3 cellular contexts compared by ENCODE assay signal in the genomic region with DNA sequence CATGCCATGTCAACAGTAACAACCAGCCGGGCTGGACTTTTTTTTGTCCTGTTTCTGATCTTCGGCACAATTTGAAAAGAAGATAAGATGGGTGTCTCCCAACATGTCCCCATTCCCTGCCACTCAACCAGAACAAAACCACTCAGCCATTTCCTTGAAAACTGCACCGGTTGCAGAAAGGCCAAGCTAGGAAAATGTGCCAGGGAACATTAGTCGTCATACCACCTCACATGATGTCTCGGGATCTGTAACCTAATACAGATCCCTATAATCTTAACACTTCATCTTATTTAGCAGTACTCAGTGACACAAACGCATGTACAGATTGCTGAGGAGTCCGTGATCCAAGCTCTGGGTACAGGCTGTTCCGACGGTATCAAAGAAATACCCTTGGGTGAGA.
TF ChIP-seq lines count a peak whose summit lies in the region.

No MANE protein-coding gene starts in this region.

TF ChIP-seq in A549, 52 proteins besides CTCF, POLR2A, EP300 and RAD21:
- TF ChIP-seq, protein P1, sequence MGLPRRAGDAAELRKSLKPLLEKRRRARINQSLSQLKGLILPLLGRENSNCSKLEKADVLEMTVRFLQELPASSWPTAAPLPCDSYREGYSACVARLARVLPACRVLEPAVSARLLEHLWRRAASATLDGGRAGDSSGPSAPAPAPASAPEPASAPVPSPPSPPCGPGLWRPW (IDR thresholded peaks at IDR 0.05), result no peak
- TF ChIP-seq NFE2L2 (conservative IDR thresholded peaks at IDR 0.05; ENCODE audit: low read length) (no peak), MAFK (IDR thresholded peaks at IDR 0.05; ENCODE audit: partially characterized antibody) (peak; percentile 19), HOXB13 (CRISPR knock-in tag; IDR thresholded peaks at IDR 0.05; ENCODE audit: low read depth) (no peak)

TF ChIP-seq in IMR-90, 13 proteins besides CTCF, POLR2A, EP300 and RAD21:
- TF ChIP-seq, protein P2, sequence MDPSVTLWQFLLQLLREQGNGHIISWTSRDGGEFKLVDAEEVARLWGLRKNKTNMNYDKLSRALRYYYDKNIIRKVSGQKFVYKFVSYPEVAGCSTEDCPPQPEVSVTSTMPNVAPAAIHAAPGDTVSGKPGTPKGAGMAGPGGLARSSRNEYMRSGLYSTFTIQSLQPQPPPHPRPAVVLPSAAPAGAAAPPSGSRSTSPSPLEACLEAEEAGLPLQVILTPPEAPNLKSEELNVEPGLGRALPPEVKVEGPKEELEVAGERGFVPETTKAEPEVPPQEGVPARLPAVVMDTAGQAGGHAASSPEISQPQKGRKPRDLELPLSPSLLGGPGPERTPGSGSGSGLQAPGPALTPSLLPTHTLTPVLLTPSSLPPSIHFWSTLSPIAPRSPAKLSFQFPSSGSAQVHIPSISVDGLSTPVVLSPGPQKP (IDR thresholded peaks at IDR 0.05; ENCODE audit: borderline replicate concordance, low read depth, low read length), result no peak
- 0 out of 2 replicates have a peak, but pooled peaks have one; percentile 33 for TF ChIP-seq MAFK (IDR thresholded peaks at IDR 0.05; ENCODE audit: low read depth, low read length)
- TF ChIP-seq SMC3 (IDR thresholded peaks at IDR 0.05; ENCODE audit: low read depth, low read length), result no peak
- TF ChIP-seq MAZ (IDR thresholded peaks at IDR 0.05; ENCODE audit: borderline replicate concordance, low read depth, low read length), result no peak
- TF ChIP-seq FOS (IDR thresholded peaks at IDR 0.05; ENCODE audit: low read depth, low read length), result no peak
- TF ChIP-seq RCOR1 (IDR thresholded peaks at IDR 0.05; ENCODE audit: insufficient replicate concordance, low read length), result no peak
- no peak for TF ChIP-seq NFE2L2 (IDR thresholded peaks at IDR 0.05; ENCODE audit: low read depth, low read length)
- no peak for TF ChIP-seq BHLHE40 (IDR thresholded peaks at IDR 0.05; ENCODE audit: low read depth, low read length)
- TF ChIP-seq CEBPB (IDR thresholded peaks at IDR 0.05; ENCODE audit: low read depth, low read length), result no peak
TF ChIP-seq in IMR-90: peak in this region for 1.

TF ChIP-seq in H1, 55 proteins besides CTCF, POLR2A, EP300 and RAD21:
- no peak for TF ChIP-seq BCL11A (IDR thresholded peaks at IDR 0.05; ENCODE audit: low read depth in 2 of 2, low read length in 2 of 2)
- TF ChIP-seq TAF1 (IDR thresholded peaks at IDR 0.05; ENCODE audit: low read depth, low read length), result no peak
TF ChIP-seq in H1: peak in this region for 0.
